9 cellular contexts compared by ENCODE assay signal in the genomic region with DNA sequence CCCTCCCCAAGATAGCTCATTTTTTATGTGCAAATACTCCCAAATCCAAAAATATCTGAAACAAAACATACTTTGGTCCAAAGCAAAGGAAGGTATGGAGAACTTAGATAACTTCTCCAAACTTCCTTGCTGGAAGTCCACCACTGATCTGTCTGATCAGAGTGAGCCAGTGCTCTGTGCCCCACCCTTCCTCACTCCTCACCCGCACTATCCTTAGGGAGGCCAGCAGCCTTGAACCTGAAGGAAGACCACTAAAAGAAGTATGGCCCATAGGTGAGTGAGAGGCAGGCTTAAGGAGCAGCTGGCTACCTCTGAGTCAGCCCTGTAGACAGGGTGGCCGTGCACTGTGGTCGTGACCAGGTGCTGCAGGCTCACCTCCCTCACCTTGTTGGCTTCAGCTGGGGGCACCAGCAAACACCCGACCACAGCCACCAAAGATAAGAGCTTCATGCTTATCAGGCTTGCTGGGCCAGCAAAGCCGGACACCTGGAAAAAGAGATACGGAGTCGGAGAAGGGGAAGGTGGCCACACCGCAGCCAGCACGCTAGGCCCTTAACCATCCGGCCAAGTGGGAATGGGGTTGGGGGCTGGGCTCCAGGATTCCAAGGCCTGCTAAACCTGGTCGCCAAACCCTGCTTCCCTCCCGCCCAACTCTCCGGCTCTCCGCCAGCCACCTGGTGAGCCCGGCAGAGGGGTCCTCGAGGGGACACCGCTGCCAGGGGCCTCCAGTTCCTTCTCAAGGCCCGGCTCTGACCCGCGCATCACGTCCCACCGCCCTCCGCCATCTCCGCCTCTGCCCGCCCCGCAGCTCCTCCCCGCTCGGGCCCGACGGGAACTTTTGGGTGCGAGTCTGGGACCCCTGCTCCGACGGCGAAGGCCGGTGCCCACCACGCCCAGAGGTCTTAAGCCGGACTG. TPM values are rescaled to one million over a fixed set of nuclear protein-coding genes. Genes with fewer than 3 reads are reported as not detected.
A peak's percentile ranks its signal among the peaks of the same experiment; 100 is the strongest.
DNase-seq lines count a peak whose midpoint lies in the region; ATAC-seq and TF ChIP-seq lines count a peak whose summit lies in the region.
"Had no signal": no experiment of that assay in that cellular context is flagged by ENCODE, and none has a peak within 500 bp of the region (broad histone marks: within the 10 kb centered on the region; RNA-seq: fewer than 3 reads in every experiment).

No MANE protein-coding gene starts in this region.

- peak overlapping the region; percentile 35 for H2BK120ac ChIP-seq in mesenchymal stem cell (ENCODE audit: low read depth, low read length)

- POLR2A ChIA-PET in MCF 10A (lab: Yijun Ruan, JAX) = interaction anchor here (0.7 to 3.8 kb wide), 32 partner anchors 9 to 599 kb away, joined by 3 to 40 read pairs (median 4); no protein-coding TSS in a partner anchor

- peak overlapping the region; percentile 14 for H3K27ac Mint-ChIP-seq in MCF 10A (ENCODE audit: low read depth, unreplicated experiment)

- no peaks in the 10 kb centered on the region for H3K9me3 Mint-ChIP-seq in MCF 10A (ENCODE audit: unreplicated experiment)

- DNase-seq in CD1c-positive myeloid dendritic cell (ENCODE audit: extremely low spot score) (peak; percentile 53), NCI-H774 (lab: John Stamatoyannopoulos, UW) (peak; percentile 68), MCF 10A (ENCODE audit: unreplicated experiment) (no peak), mesenchymal stem cell (no peak), GM10266 (ENCODE audit: extremely low spot score) (no peak)

- peak overlapping the region; percentile 82 for H3K4me3 Mint-ChIP-seq in MCF 10A (ENCODE audit: unreplicated experiment)

- H2BK12ac ChIP-seq in mesenchymal stem cell (ENCODE audit: low read length in 2 of 2) = peak overlapping the region in 1 of 2 experiments; percentile 55

- peak overlapping the region; percentile 76 to 95 for H3K4me3 ChIP-seq in mesenchymal stem cell (ENCODE audit: insufficient read depth in 1 of 2, low read depth in 1 of 2, low read length in 2 of 2)
- H3K4me3 ChIP-seq in urinary bladder (ENCODE audit: low read depth, low read length) = peak overlapping the region; percentile 70

- peak overlapping the region; percentile 24 to 46 for H3K4ac ChIP-seq in mesenchymal stem cell (ENCODE audit: low read depth in 1 of 2, low read length in 2 of 2)

- H3K27ac ChIP-seq in mesenchymal stem cell (ENCODE audit: low read length, poor library complexity, severe bottlenecking) (no peak overlapping the region), urinary bladder (ENCODE audit: low read depth) (no peak overlapping the region)

- H3K18ac ChIP-seq in mesenchymal stem cell (ENCODE audit: low read depth in 1 of 2, low read length in 2 of 2) = peak overlapping the region; percentile 72 to 97

- H3K36me3 Mint-ChIP-seq in MCF 10A (ENCODE audit: insufficient read depth, unreplicated experiment) = peaks cover 21% of the 10 kb centered on the region

- H3K27me3 Mint-ChIP-seq in MCF 10A (ENCODE audit: insufficient read depth, unreplicated experiment) = peaks cover 12% of the 10 kb centered on the region

- peak overlapping the region in 1 of 2 experiments; percentile 99 for H3K14ac ChIP-seq in mesenchymal stem cell (ENCODE audit: low read length in 2 of 2)

- 2% methylated on average over 34 of the region's 37 CpGs for WGBS in mesenchymal stem cell
- WGBS in urinary bladder = 2% methylated on average over 37 of the region's 37 CpGs

- peak overlapping the region; percentile 94 for H3K9ac ChIP-seq in mesenchymal stem cell (ENCODE audit: low read length)

- peaks cover 30% of the 10 kb centered on the region for H3K79me1 ChIP-seq in mesenchymal stem cell (replicated peaks; ENCODE audit: low read length, poor library complexity, severe bottlenecking)

- no TSS peak for BruUV-seq in MCF 10A (replicated peaks; lab: Mats Ljungman, UMichigan)

- H2AK5ac ChIP-seq in mesenchymal stem cell (ENCODE audit: low read length, severe bottlenecking) = no peak overlapping the region

- no peak overlapping the region for H2BK15ac ChIP-seq in mesenchymal stem cell (ENCODE audit: low read depth, poor library complexity, severe bottlenecking)

- TF ChIP-seq CTCF in MCF 10A (IDR thresholded peaks at IDR 0.05; ENCODE audit: unreplicated experiment) = no peak
- TF ChIP-seq CTCF in GM10266 (IDR thresholded peaks at IDR 0.05; ENCODE audit: control insufficient read depth, insufficient read depth, low read depth, missing control alignments) = no peak

- H4K8ac ChIP-seq in mesenchymal stem cell (ENCODE audit: low read length) = peak overlapping the region; percentile 92

- peak overlapping the region; percentile 1 for H4K91ac ChIP-seq in mesenchymal stem cell (ENCODE audit: low read length)

- CTCF ChIA-PET in MCF 10A (lab: Yijun Ruan, JAX) = interaction anchor here (0.6 to 8.1 kb wide), 17 partner anchors 9 to 408 kb away, joined by 3 to 109 read pairs (median 4); a partner anchor contains a TSS

- H3K36me3 ChIP-seq in mesenchymal stem cell (ENCODE audit: control insufficient read depth in 1 of 2, insufficient read depth in 2 of 2, low read depth in 1 of 2, low read length in 2 of 2) (peaks cover 23 to 34% of the 10 kb centered on the region in 2 experiments), urinary bladder (ENCODE audit: insufficient read depth) (no peaks in the 10 kb centered on the region)

- no peak overlapping the region for H2BK5ac ChIP-seq in mesenchymal stem cell (ENCODE audit: low read depth, low read length, poor library complexity, severe bottlenecking)

- ATAC-seq in GM18861 (IDR thresholded peaks at IDR 0.05; ENCODE audit: unreplicated experiment) (peak; percentile 14), HG02970 (IDR thresholded peaks at IDR 0.05; ENCODE audit: low FRiP score, unreplicated experiment) (peak; percentile 43)

- H2AFZ ChIP-seq in mesenchymal stem cell (ENCODE audit: low read depth, low read length) = peak overlapping the region; percentile 79

- no peaks in the 10 kb centered on the region for H3K9me3 ChIP-seq in mesenchymal stem cell (ENCODE audit: control insufficient read depth, low read length)

- peaks cover 17 to 18% of the 10 kb centered on the region in 2 experiments for H3K27me3 ChIP-seq in mesenchymal stem cell (ENCODE audit: control insufficient read depth in 1 of 2, insufficient read depth in 1 of 2, low read length in 2 of 2)

- peaks cover 6% of the 10 kb centered on the region for H3K4me1 ChIP-seq in mesenchymal stem cell (ENCODE audit: control insufficient read depth, insufficient read depth, low read depth, low read length)
- H3K4me1 ChIP-seq in urinary bladder (ENCODE audit: insufficient read depth) = no peaks in the 10 kb centered on the region

- H3K23ac ChIP-seq in mesenchymal stem cell (ENCODE audit: low read length in 2 of 2) = no peak overlapping the region

- H3K4me2 ChIP-seq in mesenchymal stem cell (ENCODE audit: low read length, poor library complexity, severe bottlenecking) = peak overlapping the region; percentile 74

- H3K4me1 Mint-ChIP-seq in MCF 10A (ENCODE audit: insufficient read depth, unreplicated experiment) = peaks cover 5% of the 10 kb centered on the region

- intact Hi-C loops in MCF 10A (cut with micrococcal nuclease) = loop anchor here (1.0 kb wide), 1 partner anchor 17 kb away; no protein-coding TSS in a partner anchor

RNA-seq across cellular contexts. Expression of a gene that starts 0.5 kb away (rescaled TPM):
- total RNA-seq in MCF 10A (2022) (67.2 and 71.7 TPM in 2 replicates), urinary bladder (46.4 TPM)
- 37.8 TPM for polyA plus RNA-seq in mesenchymal stem cell (2013, experiment 1 of 2)
- polyA plus RNA-seq in mesenchymal stem cell (2013, experiment 2 of 2) = 38.6 TPM
- 91.9 TPM for polyA plus RNA-seq in urinary bladder

RNA-seq across cellular contexts. Expression of a gene that starts 26.7 kb away (rescaled TPM):
- total RNA-seq in MCF 10A (2022) (not detected in 2 replicates), urinary bladder (not detected)
- polyA plus RNA-seq in mesenchymal stem cell (2013, experiment 1 of 2) = not detected
- 0.03 TPM for polyA plus RNA-seq in mesenchymal stem cell (2013, experiment 2 of 2)
- not detected for polyA plus RNA-seq in urinary bladder
- total RNA-seq: temporal lobe had no signal

RNA-seq across cellular contexts. Expression of a gene that starts 36.9 kb away (rescaled TPM):
- total RNA-seq in MCF 10A (2022) = 0.05 and 0.26 TPM in 2 replicates
- polyA plus RNA-seq in mesenchymal stem cell (2013, experiment 1 of 2) = not detected
- 0.03 TPM for polyA plus RNA-seq in mesenchymal stem cell (2013, experiment 2 of 2)
- total RNA-seq in urinary bladder = 0.69 TPM
- polyA plus RNA-seq in urinary bladder = 0.14 TPM

RNA-seq across cellular contexts. Expression of a gene that starts 41.5 kb away (rescaled TPM):
- total RNA-seq in MCF 10A (2022) (not detected in 2 replicates), urinary bladder (1.9 TPM)
- polyA plus RNA-seq in mesenchymal stem cell (2013, experiment 1 of 2) = not detected
- not detected for polyA plus RNA-seq in mesenchymal stem cell (2013, experiment 2 of 2)
- polyA plus RNA-seq in urinary bladder = not detected

Comparison
In these comparisons a context has a peak if more than half of its experiments do, and no peak if none do; other contexts are left out.
1. DNase-seq: peak in CD1c-positive myeloid dendritic cell (single experiment) and NCI-H774 (single experiment); none in MCF 10A (single experiment), mesenchymal stem cell (single experiment) and GM10266 (single experiment).